ENCODE assay signal across 14 cellular contexts in genomic region chr10:124138195-124138882, GRCh38. TPM values are rescaled to one million over a fixed set of nuclear protein-coding genes. Genes with fewer than 3 reads are reported as not detected.
DNase-seq lines count a peak whose midpoint lies in the region; ATAC-seq and TF ChIP-seq lines count a peak whose summit lies in the region.
"Had no signal": no experiment of that assay in that cellular context is flagged by ENCODE, and none has a peak within 500 bp of the region (broad histone marks: within the 10 kb centered on the region; RNA-seq: fewer than 3 reads in every experiment).

No MANE protein-coding gene starts in this region.

- no peaks in the 10 kb centered on the region for H3K27me3 Mint-ChIP-seq in HFFc6 (ENCODE audit: insufficient read depth)
- H3K27me3 Mint-ChIP-seq in effector memory CD8-positive, alpha-beta T cell = peaks cover 32 to 43% of the 10 kb centered on the region in 2 donors
- H3K27me3 Mint-ChIP-seq: activated naive CD8-positive, alpha-beta T cell had no signal

- no peak for TF ChIP-seq CTCF in HFFc6 (IDR thresholded peaks at IDR 0.05)
- TF ChIP-seq CTCF in esophagus muscularis mucosa (IDR thresholded peaks at IDR 0.05) = no peak
- TF ChIP-seq CTCF in right lobe of liver (IDR thresholded peaks at IDR 0.05) = no peak

- H3K36me3 Mint-ChIP-seq in HFFc6 (ENCODE audit: low read depth) = no peaks in the 10 kb centered on the region
- no peaks in the 10 kb centered on the region for H3K36me3 Mint-ChIP-seq in effector memory CD8-positive, alpha-beta T cell (ENCODE audit: insufficient read depth)
- H3K36me3 Mint-ChIP-seq: activated naive CD8-positive, alpha-beta T cell; CD4-positive, CD25-positive, alpha-beta regulatory T cell; WTC11 had no signal

- no peak for TF ChIP-seq POLR2A in esophagus muscularis mucosa (IDR thresholded peaks at IDR 0.05; ENCODE audit: low read depth)
- TF ChIP-seq POLR2A in right lobe of liver (IDR thresholded peaks at IDR 0.05) = no peak

- no peaks in the 10 kb centered on the region; the same call in 1 of the 2 replicates for H3K4me1 Mint-ChIP-seq in HFFc6 (ENCODE audit: low read depth)
- H3K4me1 Mint-ChIP-seq in effector memory CD8-positive, alpha-beta T cell (ENCODE audit: low read depth in 2 of 2) = no peaks in the 10 kb centered on the region
- H3K4me1 Mint-ChIP-seq: CD4-positive, CD25-positive, alpha-beta regulatory T cell; stimulated activated naive CD8-positive, alpha-beta T cell treated with anti-CD3 and anti-CD28 coated beads, Interleukin-15, amount 100 ng/mL, for 72 hours; WTC11 had no signal

- H3K4me3 ChIP-seq in esophagus muscularis mucosa (no peak overlapping the region), right lobe of liver (no peak overlapping the region), skeletal muscle satellite cell (ENCODE audit: low read length) (no peak overlapping the region)

- no peak overlapping the region for H3K4me3 Mint-ChIP-seq in HFFc6
- no peak overlapping the region for H3K4me3 Mint-ChIP-seq in effector memory CD8-positive, alpha-beta T cell
- H3K4me3 Mint-ChIP-seq: activated naive CD8-positive, alpha-beta T cell; CD4-positive, CD25-positive, alpha-beta regulatory T cell; stimulated activated naive CD8-positive, alpha-beta T cell treated with anti-CD3 and anti-CD28 coated beads, Interleukin-15, amount 100 ng/mL, for 72 hours; WTC11 had no signal

- H3K27ac ChIP-seq in esophagus muscularis mucosa (replicated peaks in 1 of 4) = peak overlapping the region; percentile 57 to 72 (median 60)
- H3K27ac ChIP-seq in right lobe of liver = no peak overlapping the region

- intact Hi-C loops in esophagus muscularis mucosa (cut with DNase I) (no loop called here), right lobe of liver (cut with DNase I) (no loop called here)

- peak overlapping the region; percentile 53 for H3K4me2 ChIP-seq in skeletal muscle satellite cell (ENCODE audit: low read length)
- H3K4me2 ChIP-seq: SK-N-SH had no signal

- peak in 3 of 4 donors; percentile 16 to 46 (median 29) for ATAC-seq in right lobe of liver
- no peak for ATAC-seq in activated CD4-positive, CD25-positive, alpha-beta regulatory T cell treated with anti-CD3 and anti-CD28 coated beads, Interleukin-2, amount 50 U/mL, for 24 hours
- ATAC-seq in effector memory CD8-positive, alpha-beta T cell (replicated peaks) = no peak
- ATAC-seq: stimulated activated naive CD8-positive, alpha-beta T cell treated with anti-CD3 and anti-CD28 coated beads, Interleukin-15, amount 100 ng/mL, for 72 hours; WTC11 had no signal

- TF ChIP-seq EP300 in esophagus muscularis mucosa (IDR thresholded peaks at IDR 0.05) = peak; percentile 5

- H3K9me3 Mint-ChIP-seq in HFFc6 = peaks cover 11% of the 10 kb centered on the region
- no peaks in the 10 kb centered on the region for H3K9me3 Mint-ChIP-seq in effector memory CD8-positive, alpha-beta T cell
- H3K9me3 Mint-ChIP-seq: stimulated activated naive CD8-positive, alpha-beta T cell treated with anti-CD3 and anti-CD28 coated beads, Interleukin-15, amount 100 ng/mL, for 72 hours had no signal

- H3K4me1 ChIP-seq in esophagus muscularis mucosa (peaks cover 0 to 21% (median 13%) of the 10 kb centered on the region in 4 donors), right lobe of liver (no peaks in the 10 kb centered on the region), skeletal muscle satellite cell (ENCODE audit: control insufficient read depth, insufficient read depth, low read length) (peaks cover 25% of the 10 kb centered on the region)

- H3K9me3 ChIP-seq in esophagus muscularis mucosa = no peaks in the 10 kb centered on the region
- H3K9me3 ChIP-seq in right lobe of liver = no peaks in the 10 kb centered on the region
- H3K9me3 ChIP-seq in skeletal muscle satellite cell (replicated peaks; ENCODE audit: low read length) = no peaks in the 10 kb centered on the region
- H3K9me3 ChIP-seq: SK-N-SH had no signal

- DNase-seq in HFFc6 (peak; percentile 24), esophagus muscularis mucosa (ENCODE audit: extremely low spot score) (no peak), right lobe of liver (no peak), COR-L47 (lab: John Stamatoyannopoulos, UW) (no peak), HPDE6-E6E7 (ENCODE audit: extremely low spot score) (no peak)
- no peak for DNase-seq in effector memory CD8-positive, alpha-beta T cell
- DNase-seq: activated CD8-positive, alpha-beta memory T cell treated with anti-CD3 and anti-CD28 coated beads, Interleukin-2, amount 50 U/mL, for 48 hours; CD4-positive, CD25-positive, alpha-beta regulatory T cell; SK-N-SH; stimulated activated naive CD8-positive, alpha-beta T cell treated with anti-CD3 and anti-CD28 coated beads, Interleukin-15, amount 100 ng/mL, for 72 hours had no signal

- peak overlapping the region; percentile 31 for H3K9ac ChIP-seq in skeletal muscle satellite cell (ENCODE audit: low read depth, low read length)
- H3K9ac ChIP-seq: SK-N-SH had no signal

- H3K36me3 ChIP-seq in esophagus muscularis mucosa = no peaks in the 10 kb centered on the region
- H3K36me3 ChIP-seq in right lobe of liver = no peaks in the 10 kb centered on the region
- H3K36me3 ChIP-seq in skeletal muscle satellite cell (ENCODE audit: insufficient read depth, low read length) = no peaks in the 10 kb centered on the region

- H3K27me3 ChIP-seq in esophagus muscularis mucosa (no peaks in the 10 kb centered on the region), right lobe of liver (no peaks in the 10 kb centered on the region), skeletal muscle satellite cell (ENCODE audit: control insufficient read depth, insufficient read depth, low read length) (peaks cover 17% of the 10 kb centered on the region)

- no peak overlapping the region; the same call in 1 of the 2 replicates for H3K27ac Mint-ChIP-seq in HFFc6
- H3K27ac Mint-ChIP-seq in effector memory CD8-positive, alpha-beta T cell = no peak overlapping the region
- H3K27ac Mint-ChIP-seq: activated naive CD8-positive, alpha-beta T cell; stimulated activated naive CD8-positive, alpha-beta T cell treated with anti-CD3 and anti-CD28 coated beads, Interleukin-15, amount 100 ng/mL, for 72 hours; WTC11 had no signal

- WGBS in esophagus muscularis mucosa = 69% methylated on average over 3 of the region's 3 CpGs
- 38% methylated on average over 3 of the region's 3 CpGs for WGBS in right lobe of liver (ENCODE audit: insufficient coverage, low coverage, low lambda C conversion rate, missing lambda C conversion rate)

RNA-seq across cellular contexts. Expression of gene CHST15, which starts 44.9 kb away (rescaled TPM):
- 1 to 10 TPM in 4 of 6 experiments, under 1 TPM in 2; 0.88 to 8.7 (median 1.1) TPM for total RNA-seq in HFFc6 (2021; fragmentation: NEBNext Ultra II Directional; extraction: Animal tissue kit (Norgen Biotek cat#: 25700))
- 10 to 100 TPM; 48.2 to 76.1 (median 62.5) TPM for total RNA-seq in esophagus muscularis mucosa
- 10 to 100 TPM in 5 of 6 experiments, 1 to 10 TPM in 1; 9.2 to 25.8 (median 11.8) TPM for total RNA-seq in right lobe of liver
- total RNA-seq in skeletal muscle satellite cell (2012; rRNA removed) = 1.3 and 3.1 TPM in 2 replicates

Comparison
In these comparisons a context has a peak if more than half of its experiments do, and no peak if none do; other contexts are left out.
1. H3K27ac ChIP-seq: peak in esophagus muscularis mucosa (4 of 4); none in right lobe of liver (0 of 3).
2. ATAC-seq: peak in right lobe of liver (3 of 4); none in activated CD4-positive, CD25-positive, alpha-beta regulatory T cell treated with anti-CD3 and anti-CD28 coated beads, Interleukin-2, amount 50 U/mL, for 24 hours (0 of 2) and effector memory CD8-positive, alpha-beta T cell (single experiment).